In the genomic region with DNA sequence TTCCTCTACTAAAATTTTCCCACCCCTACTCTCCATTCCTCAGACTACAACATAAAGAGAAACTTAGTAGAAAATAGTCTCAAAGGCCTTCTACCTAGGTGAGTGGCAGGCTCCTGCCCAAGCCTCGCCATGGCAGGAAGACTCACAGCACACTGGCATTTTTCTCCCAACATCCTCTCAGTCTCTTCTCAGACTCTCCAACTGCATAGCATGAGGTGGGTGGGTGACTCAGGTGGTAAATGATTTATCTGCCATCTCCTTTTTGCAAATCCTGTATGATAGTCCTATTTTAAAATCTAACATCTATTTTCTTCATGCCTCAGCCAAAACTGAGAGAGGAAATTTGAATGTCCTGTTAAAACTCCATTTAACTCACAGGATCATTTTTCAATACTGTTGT, we compare ENCODE assay signal across 23 cellular contexts. TPM values are rescaled to one million over a fixed set of nuclear protein-coding genes. Genes with fewer than 3 reads are reported as not detected.
"Had no signal": no experiment of that assay in that cellular context is flagged by ENCODE, and none has a peak within 500 bp of the region (broad histone marks: within the 10 kb centered on the region; RNA-seq: fewer than 3 reads in every experiment).

No MANE protein-coding gene starts in this region.

- H3K4me1 ChIP-seq: SJCRH30 had no signal

- H3K36me3 ChIP-seq: SJCRH30 had no signal

- ATAC-seq: Right ventricle myocardium inferior, SK-N-SH treated with all-trans-retinoic acid at 6 μM for 48 hours had no signal

- H3K27ac ChIP-seq: RWPE1, SJCRH30 had no signal

- H3K27me3 ChIP-seq: SJCRH30 had no signal

- H3K4me3 ChIP-seq: SJCRH30 had no signal

- DNase-seq: KBM-7, MV-4-11, NCI-H1048, NCI-H1105, NCI-H1417, NCI-H1436 treated with DMSO at 0.1 percent for 48 hours, NCI-H1694 treated with DMSO at 0.1 percent for 48 hours, NCI-H2029, NCI-H2081 treated with DMSO at 0.1 percent for 48 hours, NCI-H2171, NCI-H226, NCI-H446, NCI-H510A, NCI-H524 treated with DMSO at 0.1 percent for 48 hours, NCI-H69, NCI-H774, SHP77 treated with DMSO at 0.1 percent for 48 hours, SJCRH30 had no signal

- H3K9me3 ChIP-seq: SJCRH30 had no signal

RNA-seq across cellular contexts. Expression of a gene that starts 33.5 kb away (rescaled TPM):
- total RNA-seq: HT-29, MCF 10A, Right ventricle myocardium inferior, SJCRH30 had no signal
